28 cellular contexts compared by ENCODE assay signal in the genomic region with DNA sequence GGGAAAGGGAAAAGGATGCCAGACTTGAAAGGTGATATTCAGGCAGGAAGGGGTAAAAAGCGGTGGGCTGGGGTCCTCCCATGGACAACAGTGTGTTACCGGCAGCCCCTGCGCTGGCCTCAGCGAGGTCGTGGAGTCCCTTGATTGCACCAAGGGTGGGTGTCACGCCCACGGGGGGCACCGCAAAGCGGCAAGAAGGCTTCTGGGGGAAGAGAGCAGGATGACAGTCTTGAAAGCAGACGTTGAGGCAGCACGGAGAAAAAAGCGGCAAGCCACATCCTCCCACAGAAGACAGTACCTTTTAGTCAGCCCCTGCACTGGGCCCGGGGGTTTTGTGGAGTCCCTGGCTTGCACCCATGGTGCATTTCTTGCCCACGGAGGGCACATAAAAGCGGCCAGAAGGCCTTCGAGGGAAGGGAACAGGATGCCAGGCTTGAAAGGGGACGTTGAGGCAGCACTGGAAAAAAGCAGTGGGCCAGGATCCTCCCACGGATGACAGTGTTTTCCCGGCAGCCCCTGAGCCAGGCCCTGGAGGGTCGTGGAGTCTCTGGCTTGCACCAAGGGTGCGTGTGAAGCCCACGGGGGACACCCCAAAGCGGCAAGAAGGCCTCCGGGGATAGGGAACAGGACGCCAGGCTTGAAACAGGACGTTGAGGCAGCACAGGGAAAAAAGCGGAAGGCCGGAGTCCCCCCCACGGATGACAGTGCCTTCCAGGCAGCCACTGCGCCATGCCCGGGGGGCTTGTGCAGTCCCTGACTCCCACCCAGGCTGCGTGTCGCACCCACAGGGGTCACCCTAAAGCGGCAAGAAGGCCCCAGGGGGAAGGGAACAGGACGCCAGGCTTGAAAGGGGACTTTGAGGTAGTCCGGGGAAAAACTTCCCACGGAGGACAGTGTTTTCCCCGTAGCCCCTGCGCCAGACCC.
"Had no signal": no experiment of that assay in that cellular context is flagged by ENCODE, and none has a peak within 500 bp of the region (broad histone marks: within the 10 kb centered on the region; RNA-seq: fewer than 3 reads in every experiment).

No MANE protein-coding gene starts in this region.

- H3K9me3 ChIP-seq: ascending aorta, body of pancreas had no signal

- H3K27ac Mint-ChIP-seq: activated B cell treated with CpG ODN at 0.5 μM for 24 hours; activated CD4-positive, alpha-beta memory T cell treated with anti-CD3 and anti-CD28 coated beads, Interleukin-2, amount 10 ng/mL, durations not matched to agents 7 days and 5 days; activated CD4-positive, alpha-beta T cell treated with anti-CD3 and anti-CD28 coated beads, Interleukin-2, amount 10 ng/mL, durations not matched to agents 7 days and 5 days; activated naive CD4-positive, alpha-beta T cell treated with anti-CD3 and anti-CD28 coated beads, Interleukin-2, amount 50 U/mL, for 72 hours; activated naive CD8-positive, alpha-beta T cell treated with anti-CD3 and anti-CD28 coated beads, Interleukin-2, amount 50 U/mL, for 24 hours; T-helper 17 cell had no signal

- H3K27me3 ChIP-seq: ascending aorta, body of pancreas had no signal

- H3K4me3 ChIP-seq: ascending aorta, body of pancreas, PC-9 had no signal

- H3K4me1 Mint-ChIP-seq: activated B cell treated with CpG ODN at 0.5 μM for 24 hours; activated CD4-positive, alpha-beta memory T cell treated with anti-CD3 and anti-CD28 coated beads, Interleukin-2, amount 10 ng/mL, durations not matched to agents 7 days and 5 days; activated CD4-positive, alpha-beta T cell treated with anti-CD3 and anti-CD28 coated beads, Interleukin-2, amount 10 ng/mL, durations not matched to agents 7 days and 5 days; activated naive CD8-positive, alpha-beta T cell treated with anti-CD3 and anti-CD28 coated beads, Interleukin-2, amount 50 U/mL, for 24 hours; T-helper 17 cell had no signal

- H3K27me3 Mint-ChIP-seq: activated B cell treated with CpG ODN at 0.5 μM for 24 hours; activated CD4-positive, alpha-beta memory T cell treated with anti-CD3 and anti-CD28 coated beads, Interleukin-2, amount 10 ng/mL, durations not matched to agents 7 days and 5 days; activated CD4-positive, alpha-beta T cell treated with anti-CD3 and anti-CD28 coated beads, Interleukin-2, amount 10 ng/mL, durations not matched to agents 7 days and 5 days; activated naive CD8-positive, alpha-beta T cell treated with anti-CD3 and anti-CD28 coated beads, Interleukin-2, amount 50 U/mL, for 24 hours; T-helper 17 cell had no signal

- DNase-seq: activated B cell treated with CpG ODN at 0.5 μM for 24 hours; activated CD4-positive, alpha-beta memory T cell treated with anti-CD3 and anti-CD28 coated beads, Interleukin-2, amount 10 ng/mL, durations not matched to agents 7 days and 5 days; activated CD4-positive, alpha-beta T cell treated with anti-CD3 and anti-CD28 coated beads for 1 hour; activated CD4-positive, alpha-beta T cell treated with anti-CD3 and anti-CD28 coated beads, Interleukin-2, amount 10 ng/mL, durations not matched to agents 7 days and 5 days; activated CD8-positive, alpha-beta memory T cell treated with anti-CD3 and anti-CD28 coated beads, Interleukin-2, amount 50 U/mL, for 48 hours; activated naive CD4-positive, alpha-beta T cell treated with Interleukin-2 at 50 U/mL for 16 hours; activated naive CD8-positive, alpha-beta T cell treated with anti-CD3 and anti-CD28 coated beads, Interleukin-2, amount 50 U/mL, for 24 hours; activated T-cell treated with anti-CD3 and anti-CD28 coated beads, Interleukin-2, amount 50 U/mL, for 1 hour; amniotic stem cell; body of pancreas; central memory CD4-positive, alpha-beta T cell; KG1; NCI-H1092; NCI-H1417; NCI-H1930; NCI-H2107; NCI-H2171 treated with DMSO at 0.1 percent for 48 hours; NCI-H345; NCI-H510A; NCI-H526 treated with DMSO at 0.1 percent for 48 hours; NCI-H82; PC-9; SIG-M5; T-helper 17 cell; T-helper 9 cell had no signal

- H3K4me1 ChIP-seq: ascending aorta, body of pancreas had no signal

- H3K4me3 Mint-ChIP-seq: activated B cell treated with CpG ODN at 0.5 μM for 24 hours; activated CD4-positive, alpha-beta memory T cell treated with anti-CD3 and anti-CD28 coated beads, Interleukin-2, amount 10 ng/mL, durations not matched to agents 7 days and 5 days; activated CD4-positive, alpha-beta T cell treated with anti-CD3 and anti-CD28 coated beads, Interleukin-2, amount 10 ng/mL, durations not matched to agents 7 days and 5 days; activated naive CD8-positive, alpha-beta T cell treated with anti-CD3 and anti-CD28 coated beads, Interleukin-2, amount 50 U/mL, for 24 hours; T-helper 17 cell had no signal

- FAIRE-seq: bronchial epithelial cell had no signal

- ATAC-seq: activated naive CD4-positive, alpha-beta T cell treated with anti-CD3 and anti-CD28 coated beads, Interleukin-2, amount 50 U/mL, for 72 hours; activated naive CD8-positive, alpha-beta T cell treated with anti-CD3 and anti-CD28 coated beads, Interleukin-2, amount 50 U/mL, for 24 hours; body of pancreas; T-helper 17 cell had no signal

- H3K27ac ChIP-seq: ascending aorta, body of pancreas, PC-9 had no signal

- H3K9me3 Mint-ChIP-seq: activated B cell treated with CpG ODN at 0.5 μM for 24 hours; activated naive CD8-positive, alpha-beta T cell treated with anti-CD3 and anti-CD28 coated beads, Interleukin-2, amount 50 U/mL, for 24 hours had no signal

- H3K36me3 ChIP-seq: ascending aorta had no signal
